8 cellular contexts compared by ENCODE assay signal in the genomic region with DNA sequence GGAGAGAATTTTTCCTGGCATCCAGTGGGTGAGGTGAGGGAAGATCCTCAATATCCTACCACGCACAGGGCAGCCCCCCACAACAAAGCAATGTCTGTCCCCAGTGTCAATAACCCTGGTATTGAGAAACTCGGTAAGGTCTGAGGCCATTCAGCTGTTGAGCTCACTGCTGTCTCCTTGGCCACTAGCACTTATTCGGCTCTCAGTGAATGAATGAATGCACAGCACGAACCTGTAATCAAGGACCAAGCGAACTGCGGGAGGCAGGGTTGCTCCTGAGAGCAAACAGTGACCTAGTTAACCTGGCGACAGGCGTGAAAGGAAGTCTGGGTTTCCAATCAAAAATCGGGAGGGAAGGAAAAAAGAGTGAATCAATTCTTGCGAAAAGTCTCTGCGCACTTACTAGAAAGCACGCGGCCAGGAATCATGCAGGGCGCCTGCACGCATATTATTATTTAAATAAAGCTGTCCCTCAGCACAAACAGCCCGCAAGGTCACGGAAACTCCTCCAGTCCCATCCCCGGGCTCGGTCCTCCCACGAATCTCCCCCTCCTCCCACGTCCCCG. TPM values are rescaled to one million over a fixed set of nuclear protein-coding genes. Genes with fewer than 3 reads are reported as not detected.
DNase-seq lines count a peak whose midpoint lies in the region; ATAC-seq and TF ChIP-seq lines count a peak whose summit lies in the region.

No MANE protein-coding gene starts in this region.

- H3K36me3 Mint-ChIP-seq in activated naive CD4-positive, alpha-beta T cell treated with anti-CD3 and anti-CD28 coated beads, Interleukin-2, amount 50 U/mL, for 72 hours = peaks cover 18 to 32% of the 10 kb centered on the region in 2 donors
- peaks cover 12 to 26% of the 10 kb centered on the region in 2 donors for H3K36me3 Mint-ChIP-seq in stimulated activated naive B cell treated with anti-CD40 and anti-IgM and Interleukin-4, amounts not matched to agents 10 μg/mL and 1 μg/mL and 100 μg/mL, for 72 hours

- peak overlapping the region; percentile 93 to 94 for H3K4me3 Mint-ChIP-seq in stimulated activated naive B cell treated with anti-CD40 and anti-IgM and Interleukin-4, amounts not matched to agents 10 μg/mL and 1 μg/mL and 100 μg/mL, for 72 hours

- H3K27me3 Mint-ChIP-seq in stimulated activated naive B cell treated with anti-CD40 and anti-IgM and Interleukin-4, amounts not matched to agents 10 μg/mL and 1 μg/mL and 100 μg/mL, for 72 hours = no peaks in the 10 kb centered on the region

- H3K9me3 ChIP-seq in iPS-15b (ENCODE audit: control insufficient read depth, insufficient read depth, low read length) = no peaks in the 10 kb centered on the region

- H3K4me1 ChIP-seq in iPS-15b (ENCODE audit: control insufficient read depth, insufficient read depth, low read length) = peaks cover 2% of the 10 kb centered on the region

- ATAC-seq in activated naive CD4-positive, alpha-beta T cell treated with anti-CD3 and anti-CD28 coated beads, Interleukin-2, amount 50 U/mL, for 72 hours = peak in 1 of 2 donors; percentile 20
- peak; percentile 29 to 33 for ATAC-seq in stimulated activated naive B cell treated with anti-CD40 and anti-IgM and Interleukin-4, amounts not matched to agents 10 μg/mL and 1 μg/mL and 100 μg/mL, for 72 hours (replicated peaks)
- ATAC-seq in omental fat pad (ENCODE audit: low FRiP score) = no peak

- no peak for TF ChIP-seq CTCF in HL-60 (IDR thresholded peaks at IDR 0.05; ENCODE audit: insufficient read depth, low read length)
- no peak for TF ChIP-seq CTCF in omental fat pad (IDR thresholded peaks at IDR 0.05)

- no peaks in the 10 kb centered on the region for H3K36me3 ChIP-seq in iPS-15b (ENCODE audit: control insufficient read depth, insufficient read depth, low read length)

- H3K4me1 Mint-ChIP-seq in stimulated activated naive B cell treated with anti-CD40 and anti-IgM and Interleukin-4, amounts not matched to agents 10 μg/mL and 1 μg/mL and 100 μg/mL, for 72 hours = peaks cover 13 to 35% of the 10 kb centered on the region in 2 donors

- H3K4me3 ChIP-seq in HL-60 (replicated peaks; ENCODE audit: insufficient read depth, low read length) (peak overlapping the region; percentile 60), iPS-15b (ENCODE audit: low read depth, low read length) (peak overlapping the region; percentile 98)

- peak overlapping the region; percentile 98 to 100 for H3K27ac Mint-ChIP-seq in activated naive CD4-positive, alpha-beta T cell treated with anti-CD3 and anti-CD28 coated beads, Interleukin-2, amount 50 U/mL, for 72 hours
- H3K27ac Mint-ChIP-seq in stimulated activated naive B cell treated with anti-CD40 and anti-IgM and Interleukin-4, amounts not matched to agents 10 μg/mL and 1 μg/mL and 100 μg/mL, for 72 hours = peak overlapping the region; percentile 99

- H3K9me3 Mint-ChIP-seq in activated naive CD4-positive, alpha-beta T cell treated with anti-CD3 and anti-CD28 coated beads, Interleukin-2, amount 50 U/mL, for 72 hours = peaks cover 0 to 2% of the 10 kb centered on the region in 2 donors
- H3K9me3 Mint-ChIP-seq in stimulated activated naive B cell treated with anti-CD40 and anti-IgM and Interleukin-4, amounts not matched to agents 10 μg/mL and 1 μg/mL and 100 μg/mL, for 72 hours = peaks cover 0 to 5% of the 10 kb centered on the region in 2 donors

- peak overlapping the region; percentile 63 for H3K9ac ChIP-seq in iPS-15b (ENCODE audit: low read depth, low read length)

- in situ Hi-C loops in ACHN (cut with HindIII; ENCODE audit: low pct_ligation_motif_present, low pct_unique_long_range_greater_than_20kb, low sequenced_read_pairs) = no loop called here

- H3K27me3 ChIP-seq in HL-60 (ENCODE audit: insufficient read depth, poor library complexity, severe bottlenecking) = no peaks in the 10 kb centered on the region
- no peaks in the 10 kb centered on the region for H3K27me3 ChIP-seq in iPS-15b (ENCODE audit: control insufficient read depth, insufficient read depth, low read length)

- DNase-seq in NCI-H82 (lab: John Stamatoyannopoulos, UW) = peak; percentile 45
- DNase-seq in NCI-H82 treated with DMSO at 0.1 percent for 48 hours (lab: John Stamatoyannopoulos, UW; ENCODE audit: unreplicated experiment) = no peak
- peak in 1 of 2 experiments; percentile 47 for DNase-seq in HL-60 (ENCODE audit: low read depth in 1 of 2, low spot score in 1 of 2)
- DNase-seq in activated naive CD4-positive, alpha-beta T cell treated with anti-CD3 and anti-CD28 coated beads, Interleukin-2, amount 50 U/mL, for 72 hours (ENCODE audit: low spot score in 2 of 2) = no peak
- no peak for DNase-seq in stimulated activated naive B cell treated with anti-CD40 and anti-IgM and Interleukin-4, amounts not matched to agents 10 μg/mL and 1 μg/mL and 100 μg/mL, for 72 hours
- no peak for DNase-seq in omental fat pad (ENCODE audit: low spot score)
- DNase-seq in ACHN = no peak

- H3K27ac ChIP-seq in HL-60 (replicated peaks) = peak overlapping the region; percentile 96

RNA-seq across cellular contexts. Expression of a gene that starts 0.5 kb away (rescaled TPM):
- total RNA-seq in activated naive CD4-positive, alpha-beta T cell treated with anti-CD3 and anti-CD28 coated beads, Interleukin-2, amount 50 U/mL, for 72 hours = 10 to 100 TPM in 1 of 2 donors, 1 to 10 TPM in 1; 4.1 to 13.3 TPM
- 10 to 100 TPM in 1 of 4 donors, 1 to 10 TPM in 3; 5.9 to 10.3 (median 8.2) TPM for total RNA-seq in omental fat pad

RNA-seq across cellular contexts. Expression of a gene that starts 41.6 kb away (rescaled TPM):
- total RNA-seq in activated naive CD4-positive, alpha-beta T cell treated with anti-CD3 and anti-CD28 coated beads, Interleukin-2, amount 50 U/mL, for 72 hours = 1 to 10 TPM; 1.2 to 2.0 TPM
- total RNA-seq in omental fat pad = not detected
